ENCODE assay signal across 11 cellular contexts in genomic region chr9:89941875-89942274, GRCh38.
A peak's percentile ranks its signal among the peaks of the same experiment; 100 is the strongest.
DNase-seq lines count a peak whose midpoint lies in the region; ATAC-seq and TF ChIP-seq lines count a peak whose summit lies in the region.
"Had no signal": no experiment of that assay in that cellular context is flagged by ENCODE, and none has a peak within 500 bp of the region (broad histone marks: within the 10 kb centered on the region; RNA-seq: fewer than 3 reads in every experiment).

No MANE protein-coding gene starts in this region.

- TF ChIP-seq POLR2A in transverse colon (IDR thresholded peaks at IDR 0.05), result no peak

- intact Hi-C loops in left cardiac atrium (cut with DNase I), result no loop called here
- intact Hi-C loops in transverse colon (cut with DNase I; ENCODE audit: low total_unique reads), result loop anchor here (10.0 kb wide), 1 partner anchor 337 kb away; the partner anchor contains the start of gene GADD45G

- TF ChIP-seq EP300 in transverse colon (IDR thresholded peaks at IDR 0.05; ENCODE audit: low read depth), result peak; percentile 55

- TF ChIP-seq CTCF in transverse colon (IDR thresholded peaks at IDR 0.05), result no peak

- H3K27ac ChIP-seq in transverse colon, result peak overlapping the region; percentile 13 to 77 (median 46)
- H3K27ac ChIP-seq: HL-60, spleen had no signal

- WGBS in transverse colon (ENCODE audit: low coverage in 1 of 2), 2 donors, result 69 to 88% methylated on average over 2 of the region's 2 CpGs

- DNase-seq in NOMO-1 treated with DMSO at 0.1 percent for 48 hours (lab: John Stamatoyannopoulos, UW; ENCODE audit: unreplicated experiment) (peak; percentile 15), NOMO-1 treated with dmso at 0.1 percent for 144 hours (lab: John Stamatoyannopoulos, UW; ENCODE audit: unreplicated experiment) (no peak), NCI-H82 (lab: John Stamatoyannopoulos, UW) (peak; percentile 94), left cardiac atrium (no peak), transverse colon (no peak)
- DNase-seq: CD4-positive, CD25-positive, alpha-beta regulatory T cell; spleen had no signal

- H3K9me3 ChIP-seq in transverse colon, result no peaks in the 10 kb centered on the region
- H3K9me3 ChIP-seq: spleen had no signal

- in situ Hi-C loops in transverse colon (cut with MboI; ENCODE audit: low pct_ligation_motif_present in 1 of 4, low pct_unique_long_range_greater_than_20kb in 1 of 4, low sequenced_read_pairs in 3 of 4), result no loop called here

- no peak overlapping the region for H3K4me3 ChIP-seq in transverse colon
- H3K4me3 ChIP-seq: spleen had no signal

- peaks cover 5 to 13% (median 9%) of the 10 kb centered on the region in 4 donors for H3K4me1 ChIP-seq in transverse colon
- H3K4me1 ChIP-seq: spleen had no signal

- H3K27me3 ChIP-seq in transverse colon, result no peaks in the 10 kb centered on the region

- ATAC-seq in left cardiac atrium, result peak; percentile 73 to 98
- no peak for ATAC-seq in HG03457 (IDR thresholded peaks at IDR 0.05; ENCODE audit: unreplicated experiment)
- ATAC-seq in HG03045 (IDR thresholded peaks at IDR 0.05; ENCODE audit: unreplicated experiment), result no peak
- ATAC-seq in GM18502 (IDR thresholded peaks at IDR 0.05; ENCODE audit: poor library complexity, unreplicated experiment), result no peak

- no peaks in the 10 kb centered on the region for H3K36me3 ChIP-seq in transverse colon
- H3K36me3 ChIP-seq: spleen had no signal

Comparison
In these comparisons a context has a peak if more than half of its experiments do, and no peak if none do; other contexts are left out.
1. DNase-seq: peak in NOMO-1 treated with DMSO at 0.1 percent for 48 hours (single experiment) and NCI-H82 (single experiment); none in NOMO-1 treated with dmso at 0.1 percent for 144 hours (single experiment), left cardiac atrium (single experiment) and transverse colon (single experiment).
2. ATAC-seq: peak in left cardiac atrium (2 of 2); none in HG03457 (single experiment), HG03045 (single experiment) and GM18502 (single experiment).